Comparison of ENCODE assay signal across 7 cellular contexts in the genomic region with DNA sequence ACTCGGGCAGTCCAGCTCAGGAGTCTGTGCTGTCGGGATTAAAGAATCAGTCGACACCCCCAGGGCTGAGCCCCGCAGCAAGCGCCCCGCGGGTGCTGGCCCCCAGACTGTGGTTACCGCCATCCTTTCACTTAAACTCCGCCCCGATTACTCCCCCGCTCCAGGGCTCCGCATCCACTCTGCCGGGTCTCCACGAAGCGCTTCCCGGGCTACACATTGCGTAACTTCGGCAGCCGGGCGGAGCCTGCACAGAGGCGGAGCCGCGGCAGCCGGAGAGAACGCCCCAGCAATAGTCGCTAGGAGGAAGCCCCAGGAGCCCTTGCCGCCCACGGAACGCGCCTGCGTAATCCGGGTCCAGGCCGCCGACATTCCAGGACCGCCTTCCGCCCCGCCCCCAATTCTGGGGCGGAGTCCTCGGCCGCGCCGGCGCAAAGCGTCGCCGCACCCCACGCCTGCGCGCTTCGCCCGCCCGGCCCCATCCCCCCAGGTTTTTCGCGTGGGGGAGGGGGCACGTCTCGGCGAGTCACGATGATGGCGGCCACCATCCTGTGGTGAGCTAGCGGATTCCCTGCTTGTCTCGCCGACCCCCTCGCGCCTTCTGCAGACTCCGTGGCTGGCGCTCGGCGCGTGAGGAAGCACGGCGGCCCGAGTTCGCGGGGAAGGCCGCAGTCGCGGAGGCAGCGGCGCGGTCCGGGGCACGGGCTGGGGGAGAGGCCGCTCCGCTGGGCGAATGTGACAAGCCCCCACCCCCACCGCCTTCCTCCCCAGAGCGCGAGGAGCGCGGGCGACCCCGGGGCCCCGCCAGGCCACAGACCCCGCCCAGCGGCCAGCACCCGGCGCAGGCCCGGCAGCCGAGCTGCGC. TPM values are rescaled to one million over a fixed set of nuclear protein-coding genes. Genes with fewer than 3 reads are reported as not detected.
DNase-seq lines count a peak whose midpoint lies in the region; ATAC-seq, FAIRE-seq and TF ChIP-seq lines count a peak whose summit lies in the region.

A gene (plus strand): TSS at position 521 of the 862 bp plus-strand sequence. CDS start 351 bp downstream, outside the sequence.

- DNase-seq in GM18507 (ENCODE audit: extremely low spot score, insufficient read length, low read depth) (peak; percentile 94), NCI-H2029 treated with DMSO at 0.1 percent for 48 hours (lab: John Stamatoyannopoulos, UW) (peak; percentile 88), T-helper 9 cell (peak; percentile 98), astrocyte of the cerebellum (ENCODE audit: low read depth) (peak; percentile 95), hepatic stellate cell (ENCODE audit: low spot score) (peak; percentile 95), renal cortical epithelial cell (ENCODE audit: low read depth) (peak; percentile 92)

- ATAC-seq in HG02981 (IDR thresholded peaks at IDR 0.05; ENCODE audit: unreplicated experiment) = peak; percentile 85

- FAIRE-seq in GM18507 (lab: Jason Lieb, UNC) = peak; percentile 97

- in situ Hi-C loops in astrocyte of the cerebellum (cut with HindIII; ENCODE audit: low sequenced_read_pairs) = no loop called here

- H3K4me3 ChIP-seq in astrocyte of the cerebellum (ENCODE audit: low read depth, low read length) = peak within 1 kb of the TSS; percentile 68

- no peak for TF ChIP-seq CTCF in astrocyte of the cerebellum (IDR thresholded peaks at IDR 0.05; ENCODE audit: low read depth, low read length, missing control alignments)

RNA-seq across cellular contexts. Expression of the gene that starts here (rescaled TPM):
- 90.6 and 140 TPM in 2 replicates for total RNA-seq in renal cortical epithelial cell

Comparison
In these comparisons a context has a peak if more than half of its experiments do, and no peak if none do; other contexts are left out.
1. Peak in every context shown above with its lines: DNase-seq, ATAC-seq and H3K4me3 ChIP-seq.